Comparison of ENCODE assay signal across 13 cellular contexts in genomic region chr1:31802190-31803150, GRCh38. TPM values are rescaled to one million over a fixed set of nuclear protein-coding genes. Genes with fewer than 3 reads are reported as not detected.
DNase-seq lines count a peak whose midpoint lies in the region; ATAC-seq lines count a peak whose summit lies in the region.
"Had no signal": no experiment of that assay in that cellular context is flagged by ENCODE, and none has a peak within 500 bp of the region (broad histone marks: within the 10 kb centered on the region; RNA-seq: fewer than 3 reads in every experiment).

No MANE protein-coding gene starts in this region.

- H3K9me3 ChIP-seq in CD8-positive, alpha-beta memory T cell (ENCODE audit: low read length), result no peaks in the 10 kb centered on the region
- H3K9me3 ChIP-seq in SJSA1 (replicated peaks) (no peaks in the 10 kb centered on the region), skeletal muscle satellite cell (replicated peaks; ENCODE audit: low read length) (no peaks in the 10 kb centered on the region)

- H3K4me1 Mint-ChIP-seq in CD8-positive, alpha-beta memory T cell, result peaks cover 2 to 6% (median 4%) of the 10 kb centered on the region in 3 donors
- H3K4me1 Mint-ChIP-seq: endodermal cell had no signal

- H3K4me3 ChIP-seq in CD8-positive, alpha-beta memory T cell (ENCODE audit: low read length), result no peak overlapping the region
- H3K4me3 ChIP-seq in SJSA1, result peak overlapping the region; percentile 31
- H3K4me3 ChIP-seq in skeletal muscle satellite cell (ENCODE audit: low read length), result peak overlapping the region; percentile 42

- H3K4me1 ChIP-seq in CD8-positive, alpha-beta memory T cell (ENCODE audit: insufficient read depth, low read length), result no peaks in the 10 kb centered on the region
- H3K4me1 ChIP-seq in SJSA1 (replicated peaks), result peaks cover 34% of the 10 kb centered on the region
- peaks cover 22% of the 10 kb centered on the region for H3K4me1 ChIP-seq in skeletal muscle satellite cell (ENCODE audit: control insufficient read depth, insufficient read depth, low read length)

- H3K27me3 Mint-ChIP-seq in CD8-positive, alpha-beta memory T cell, result peaks cover 8 to 9% of the 10 kb centered on the region in 2 donors

- peak overlapping the region; percentile 77 for H3K4me2 ChIP-seq in skeletal muscle satellite cell (ENCODE audit: low read length)

- no peaks in the 10 kb centered on the region for H3K36me3 ChIP-seq in CD8-positive, alpha-beta memory T cell (ENCODE audit: insufficient read depth, low read length)
- H3K36me3 ChIP-seq in SJSA1 (no peaks in the 10 kb centered on the region), skeletal muscle satellite cell (ENCODE audit: insufficient read depth, low read length) (no peaks in the 10 kb centered on the region)

- ATAC-seq in HG03025 (IDR thresholded peaks at IDR 0.05; ENCODE audit: low FRiP score, unreplicated experiment) (no peak), GM18868 (IDR thresholded peaks at IDR 0.05; ENCODE audit: unreplicated experiment) (no peak)
- ATAC-seq: stimulated activated effector memory CD8-positive, alpha-beta T cell treated with anti-CD3 and anti-CD28 coated beads, Interleukin-12 subunit alpha, Interleukin-12 subunit beta, amount 100 ng/mL, for 72 hours had no signal

- CTCF ChIA-PET in CD8-positive, alpha-beta memory T cell (lab: Charles Lee), result no interaction called here

- no peak overlapping the region for H3K27ac ChIP-seq in CD8-positive, alpha-beta memory T cell (ENCODE audit: low read depth, low read length)
- H3K27ac ChIP-seq in SJSA1, result peak overlapping the region; percentile 53

- no peaks in the 10 kb centered on the region for H3K9me3 Mint-ChIP-seq in CD8-positive, alpha-beta memory T cell
- H3K9me3 Mint-ChIP-seq: activated T-helper 1 cell treated with anti-CD3 and anti-CD28 coated beads, Interleukin-12 subunit alpha, Interleukin-12 subunit beta, Interleukin-2, Interleukin-4 antibody, amounts not matched to agents 30 ng/mL and 10 ng/mL and 1 ng/mL, durations not matched to agents 14 hours and 24 hours and 36 hours; stimulated activated effector memory CD8-positive, alpha-beta T cell treated with anti-CD3 and anti-CD28 coated beads, Interleukin-12 subunit alpha, Interleukin-12 subunit beta, amount 100 ng/mL, for 72 hours had no signal

- H3K27me3 ChIP-seq in CD8-positive, alpha-beta memory T cell (ENCODE audit: insufficient read depth, low read length, poor library complexity, severe bottlenecking), result peaks cover 5% of the 10 kb centered on the region
- H3K27me3 ChIP-seq in SJSA1 (replicated peaks) (no peaks in the 10 kb centered on the region), skeletal muscle satellite cell (ENCODE audit: control insufficient read depth, insufficient read depth, low read length) (no peaks in the 10 kb centered on the region)

- H3K36me3 Mint-ChIP-seq in CD8-positive, alpha-beta memory T cell, result no peaks in the 10 kb centered on the region
- H3K36me3 Mint-ChIP-seq: stimulated activated effector memory CD8-positive, alpha-beta T cell treated with anti-CD3 and anti-CD28 coated beads, Interleukin-12 subunit alpha, Interleukin-12 subunit beta, amount 100 ng/mL, for 72 hours had no signal

- POLR2A ChIA-PET in CD8-positive, alpha-beta memory T cell (lab: Charles Lee), result no interaction called here

- DNase-seq in CD8-positive, alpha-beta memory T cell, result peak in 1 of 5 donors; percentile 6
- DNase-seq in SJSA1 (ENCODE audit: low read depth in 1 of 2, low spot score in 2 of 2) (peak; percentile 28 to 67), fibroblast of peridontal ligament (ENCODE audit: extremely low read depth) (peak; percentile 68), NCI-H1930 (lab: John Stamatoyannopoulos, UW) (no peak), COLO668 (lab: John Stamatoyannopoulos, UW; ENCODE audit: unreplicated experiment) (no peak)
- DNase-seq: endodermal cell, GOT3, Kasumi-1 had no signal

- H3K27ac Mint-ChIP-seq in CD8-positive, alpha-beta memory T cell, result peak overlapping the region in 1 of 8 donors; percentile 17
- H3K27ac Mint-ChIP-seq: activated T-helper 1 cell treated with anti-CD3 and anti-CD28 coated beads, Interleukin-12 subunit alpha, Interleukin-12 subunit beta, Interleukin-2, Interleukin-4 antibody, amounts not matched to agents 30 ng/mL and 10 ng/mL and 1 ng/mL, durations not matched to agents 14 hours and 24 hours and 36 hours; endodermal cell had no signal

- peak overlapping the region; percentile 35 for H3K9ac ChIP-seq in skeletal muscle satellite cell (ENCODE audit: low read depth, low read length)

- peak overlapping the region in 5 of 7 donors; percentile 8 to 54 (median 37) for H3K4me3 Mint-ChIP-seq in CD8-positive, alpha-beta memory T cell
- H3K4me3 Mint-ChIP-seq: activated T-helper 1 cell treated with anti-CD3 and anti-CD28 coated beads, Interleukin-12 subunit alpha, Interleukin-12 subunit beta, Interleukin-2, Interleukin-4 antibody, amounts not matched to agents 30 ng/mL and 10 ng/mL and 1 ng/mL, durations not matched to agents 14 hours and 24 hours and 36 hours; endodermal cell; stimulated activated effector memory CD8-positive, alpha-beta T cell treated with anti-CD3 and anti-CD28 coated beads, Interleukin-12 subunit alpha, Interleukin-12 subunit beta, amount 100 ng/mL, for 72 hours had no signal

RNA-seq across cellular contexts. Expression of gene SPOCD1, which starts 13.4 kb away (rescaled TPM):
- total RNA-seq in CD8-positive, alpha-beta memory T cell, result under 1 TPM in 1 of 2 experiments, not detected in 1; 0.18 TPM
- not detected for polyA plus RNA-seq in CD8-positive, alpha-beta memory T cell
- total RNA-seq in SJSA1 (2014; rRNA removed; shearing (Covaris generic)), result 40.3 and 64.0 TPM in 2 replicates
- 65.5 and 77.1 TPM in 2 replicates for total RNA-seq in skeletal muscle satellite cell (2012; rRNA removed)
- total RNA-seq: activated T-helper 1 cell treated with anti-CD3 and anti-CD28 coated beads, Interleukin-12 subunit alpha, Interleukin-12 subunit beta, Interleukin-2, Interleukin-4 antibody, amounts not matched to agents 30 ng/mL and 10 ng/mL and 1 ng/mL, durations not matched to agents 14 hours and 24 hours and 36 hours had no signal

RNA-seq across cellular contexts. Expression of gene ADGRB2, which starts 38.3 kb away (rescaled TPM):
- total RNA-seq in CD8-positive, alpha-beta memory T cell, result under 1 TPM; 0.35 to 0.57 TPM
- polyA plus RNA-seq in CD8-positive, alpha-beta memory T cell, result 0.24 TPM
- 15.4 and 15.8 TPM in 2 replicates for total RNA-seq in SJSA1 (2014; rRNA removed; shearing (Covaris generic))
- 1.8 and 3.3 TPM in 2 replicates for total RNA-seq in skeletal muscle satellite cell (2012; rRNA removed)

Comparison
In these comparisons a context has a peak if more than half of its experiments do, and no peak if none do; other contexts are left out.
1. DNase-seq: peak in SJSA1 (2 of 2) and fibroblast of peridontal ligament (single experiment); none in NCI-H1930 (0 of 2) and COLO668 (single experiment).
2. RNA of gene SPOCD1, which starts 13.4 kb away (total RNA-seq): 40.3 to 64.0 TPM in SJSA1; 0.18 TPM in CD8-positive, alpha-beta memory T cell; every median in the first group is over 10 times any median in the second.
3. RNA of gene ADGRB2, which starts 38.3 kb away (total RNA-seq): 15.4 to 15.8 TPM in SJSA1; 0.35 to 0.57 TPM in CD8-positive, alpha-beta memory T cell; every median in the first group is over 10 times any median in the second.